8 cellular contexts compared by ENCODE assay signal in the genomic region with DNA sequence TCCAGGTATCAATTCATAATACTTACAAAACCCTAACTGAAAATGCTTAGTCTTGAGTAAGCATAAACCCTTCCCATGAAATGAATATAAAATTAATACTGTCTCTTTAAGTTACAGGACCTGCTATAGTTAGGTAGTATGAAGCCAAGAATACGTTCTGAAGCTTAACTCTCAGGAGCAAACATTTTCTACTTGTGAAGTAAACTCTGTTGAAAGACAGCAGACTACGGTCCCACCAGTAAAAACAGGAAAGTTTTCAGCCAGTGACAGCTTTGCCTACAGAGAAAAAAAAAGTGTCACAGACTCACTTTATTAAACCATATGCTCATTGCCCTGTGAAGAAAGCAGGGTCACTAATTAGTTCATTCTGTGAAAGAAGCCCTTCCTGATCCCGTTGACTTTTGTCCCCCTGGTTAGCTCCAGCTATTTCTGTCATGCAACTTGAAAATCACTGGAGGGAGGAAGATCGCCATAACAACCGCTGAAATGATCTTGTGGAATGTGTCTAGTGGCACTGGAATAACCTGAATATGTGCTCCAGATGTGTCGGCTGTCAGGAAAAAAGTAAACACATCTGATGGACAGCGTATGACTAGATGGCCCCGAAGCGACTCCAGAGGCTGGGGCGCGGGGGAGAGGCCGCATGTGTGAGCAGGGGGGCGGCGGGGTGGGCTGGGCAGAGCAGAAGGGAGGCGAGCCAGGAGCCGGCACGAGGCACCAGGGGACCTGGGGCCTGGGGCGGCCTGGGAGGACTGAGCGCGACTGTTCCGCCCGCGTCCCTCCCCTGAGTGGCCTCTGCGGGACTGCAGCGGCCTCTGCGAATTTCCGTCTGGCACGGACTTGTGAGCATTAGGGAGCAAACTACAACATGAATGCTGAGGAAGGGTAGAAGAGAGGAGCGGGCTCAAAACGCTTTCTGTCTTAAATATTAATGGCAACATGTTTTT. TPM values are rescaled to one million over a fixed set of nuclear protein-coding genes. Genes with fewer than 3 reads are reported as not detected.
DNase-seq lines count a peak whose midpoint lies in the region; ATAC-seq, FAIRE-seq and TF ChIP-seq lines count a peak whose summit lies in the region.

No MANE protein-coding gene starts in this region.

- H2AFZ ChIP-seq in fibroblast of lung (ENCODE audit: low read length): no peak overlapping the region

- ATAC-seq in HG03139 (IDR thresholded peaks at IDR 0.05; ENCODE audit: unreplicated experiment): no peak

- H3K9me3 ChIP-seq in AG04450 (ENCODE audit: control insufficient read depth, insufficient read depth, low read length) (no peaks in the 10 kb centered on the region), fibroblast of lung (ENCODE audit: control insufficient read depth, insufficient read depth, low read depth, low read length) (no peaks in the 10 kb centered on the region), muscle layer of duodenum (ENCODE audit: control insufficient read depth in 1 of 2, low read length in 2 of 2) (no peaks in the 10 kb centered on the region)

- no peaks in the 10 kb centered on the region for H3K36me3 ChIP-seq in fibroblast of lung (ENCODE audit: control insufficient read depth, insufficient read depth, low read length)
- H3K36me3 ChIP-seq in muscle layer of duodenum (ENCODE audit: control insufficient read depth in 1 of 2, insufficient read depth in 2 of 2, low read length in 2 of 2): no peaks in the 10 kb centered on the region

- no peak overlapping the region for H3K9ac ChIP-seq in fibroblast of lung (ENCODE audit: insufficient read depth, low read length)

- POLR2A ChIA-PET in AG04450 (lab: Yijun Ruan, JAX): interaction anchor here (0.5 to 0.8 kb wide), 3 partner anchors 40 to 56 kb away, joined by 3 to 4 read pairs (median 3); no protein-coding TSS in a partner anchor

- DNase-seq in AG04450 (ENCODE audit: low read depth, low spot score) (no peak), NCI-H526 treated with DMSO at 0.1 percent for 48 hours (lab: John Stamatoyannopoulos, UW) (peak; percentile 29), fibroblast of lung (ENCODE audit: low read depth in 2 of 2) (peak; percentile 70 to 77), NCI-H2081 treated with DMSO at 0.1 percent for 48 hours (lab: John Stamatoyannopoulos, UW) (no peak), frontal cortex (ENCODE audit: low spot score in 2 of 2) (no peak), KG1 (lab: John Stamatoyannopoulos, UW) (no peak)

- CTCF ChIA-PET in AG04450 (lab: Charles Lee): interaction anchor here (0.7 kb wide), 2 partner anchors 62 to 724 kb away, joined by 3 read pairs; no protein-coding TSS in a partner anchor

- H3K27me3 ChIP-seq in AG04450 (ENCODE audit: control insufficient read depth, insufficient read depth, low read length) (no peaks in the 10 kb centered on the region), fibroblast of lung (ENCODE audit: control insufficient read depth, insufficient read depth, low read length) (no peaks in the 10 kb centered on the region), muscle layer of duodenum (ENCODE audit: low read depth, low read length) (no peaks in the 10 kb centered on the region)

- H3K4me3 ChIP-seq in AG04450 (ENCODE audit: low read depth, low read length): peak overlapping the region; percentile 35
- H3K4me3 ChIP-seq in fibroblast of lung (replicated peaks in 1 of 4; ENCODE audit: control extremely low read depth in 1 of 4, insufficient read depth in 1 of 4, low read depth in 3 of 4, low read length in 4 of 4): peak overlapping the region; percentile 7 to 58 (median 25)
- H3K4me3 ChIP-seq in muscle layer of duodenum (ENCODE audit: low read depth in 1 of 2, low read length in 2 of 2): peak overlapping the region; percentile 34 to 51

- no peaks in the 10 kb centered on the region for H4K20me1 ChIP-seq in fibroblast of lung (ENCODE audit: control insufficient read depth, extremely low read depth, insufficient read depth, low read length)

- H3K27ac ChIP-seq in AG04450 (ENCODE audit: low read depth, low read length) (peak overlapping the region; percentile 87), fibroblast of lung (ENCODE audit: insufficient read depth, low read length) (peak overlapping the region; percentile 61), muscle layer of duodenum (ENCODE audit: low read length) (peak overlapping the region; percentile 68)

- peak overlapping the region; percentile 75 for H3K4me2 ChIP-seq in fibroblast of lung (ENCODE audit: extremely low read depth, insufficient read depth, low read length)

- peaks cover 32% of the 10 kb centered on the region for H3K4me1 ChIP-seq in fibroblast of lung (ENCODE audit: control insufficient read depth, extremely low read depth, insufficient read depth, low read length)
- H3K4me1 ChIP-seq in muscle layer of duodenum (ENCODE audit: control insufficient read depth in 1 of 2, insufficient read depth in 2 of 2, low read length in 2 of 2): peaks cover 0 to 34% of the 10 kb centered on the region in 2 donors

- TF ChIP-seq CTCF in AG04450 (IDR thresholded peaks at IDR 0.05; ENCODE audit: low read depth, low read length) (no peak), fibroblast of lung (conservative IDR thresholded peaks at IDR 0.05 in 1 of 2, IDR thresholded peaks at IDR 0.05 in 1 of 2; ENCODE audit: low read depth in 1 of 2, low read length in 2 of 2) (no peak)

- peaks cover 46% of the 10 kb centered on the region for H3K79me2 ChIP-seq in fibroblast of lung (ENCODE audit: control insufficient read depth, insufficient read depth, low read length)

- FAIRE-seq in frontal cortex (lab: Jason Lieb, UNC): no peak

RNA-seq across cellular contexts. Expression of gene BNC2, which starts 41.9 kb away (rescaled TPM):
- polyA plus RNA-seq in AG04450 (2011; rRNA removed) (46.8 and 49.0 TPM in 2 replicates), fibroblast of lung (27.5 and 39.1 TPM in 2 replicates)
- 186 and 195 TPM in 2 replicates for polyA minus RNA-seq in AG04450 (2011; rRNA and poly(A)+ RNA removed)
- total RNA-seq in fibroblast of lung (34.7 and 36.2 TPM in 2 replicates), frontal cortex (1.6 TPM)
- 21.8 and 31.2 TPM in 2 replicates for polyA plus RNA-seq in fibroblast of lung (2012)
- polyA minus RNA-seq in fibroblast of lung (ENCODE audit: low replicate concordance): 64.8 and 148 TPM in 2 replicates

Comparison
In these comparisons a context has a peak if more than half of its experiments do, and no peak if none do; other contexts are left out.
1. DNase-seq: peak in NCI-H526 treated with DMSO at 0.1 percent for 48 hours (single experiment) and fibroblast of lung (2 of 2); none in AG04450 (single experiment), NCI-H2081 treated with DMSO at 0.1 percent for 48 hours (single experiment), frontal cortex (0 of 2) and KG1 (single experiment).
2. RNA of gene BNC2, which starts 41.9 kb away (total RNA-seq): 34.7 to 36.2 TPM in fibroblast of lung; 1.6 TPM in frontal cortex (single experiment); every median in the first group is over 10 times any median in the second.
3. Peak in every context shown above with its lines, with median percentiles within 50 percentile points of each other: H3K27ac ChIP-seq and H3K4me3 ChIP-seq.